In genomic region chr9:105647595-105648349, GRCh38 we compare ENCODE assay signal across 24 cellular contexts. TPM values are rescaled to one million over a fixed set of nuclear protein-coding genes. Genes with fewer than 3 reads are reported as not detected.
DNase-seq lines count a peak whose midpoint lies in the region; ATAC-seq, FAIRE-seq and TF ChIP-seq lines count a peak whose summit lies in the region.
"Had no signal": no experiment of that assay in that cellular context is flagged by ENCODE, and none has a peak within 500 bp of the region (broad histone marks: within the 10 kb centered on the region; RNA-seq: fewer than 3 reads in every experiment).

No MANE protein-coding gene starts in this region.

- H4K8ac ChIP-seq in mesenchymal stem cell (ENCODE audit: low read length), result no peak overlapping the region

- no peak for TF ChIP-seq POLR2A in K562 (conservative IDR thresholded peaks at IDR 0.05)

- POLR2A ChIA-PET in K562 (lab: Yijun Ruan, JAX), result interaction anchor here (0.6 to 1.4 kb wide), 10 partner anchors 10 to 1774 kb away, joined by 3 to 6 read pairs (median 4); partner anchors contain the start of gene TMEM38B

- no peak overlapping the region for H2AK5ac ChIP-seq in mesenchymal stem cell (ENCODE audit: low read length, severe bottlenecking)

- peak overlapping the region; percentile 78 for H2AFZ ChIP-seq in K562 (ENCODE audit: low read depth, low read length)
- no peak overlapping the region for H2AFZ ChIP-seq in mesenchymal stem cell (ENCODE audit: low read depth, low read length)

- H3K79me1 ChIP-seq in mesenchymal stem cell (replicated peaks; ENCODE audit: low read length, poor library complexity, severe bottlenecking), result no peaks in the 10 kb centered on the region

- H4K91ac ChIP-seq in mesenchymal stem cell (ENCODE audit: low read length), result no peak overlapping the region

- H4K20me1 ChIP-seq in K562 (replicated peaks; ENCODE audit: control insufficient read depth, insufficient read depth, low read length), result no peaks in the 10 kb centered on the region
- H4K20me1 ChIP-seq: BLaER1 had no signal

- H2BK12ac ChIP-seq in mesenchymal stem cell (ENCODE audit: low read length in 2 of 2), result no peak overlapping the region

- peak; percentile 98 for TF ChIP-seq EP300 in K562 (IDR thresholded peaks at IDR 0.05; ENCODE audit: low read length)

- H3K27me3 ChIP-seq in K562 (ENCODE audit: control insufficient read depth in 2 of 2, insufficient read depth in 2 of 2, low read length in 2 of 2), result no peaks in the 10 kb centered on the region
- H3K27me3 ChIP-seq in mesenchymal stem cell (ENCODE audit: control insufficient read depth in 1 of 2, insufficient read depth in 1 of 2, low read length in 2 of 2), result no peaks in the 10 kb centered on the region
- H3K27me3 ChIP-seq: adrenal gland, BLaER1, esophagus squamous epithelium had no signal

- TF ChIP-seq RAD21 in K562 (CRISPR knock-in tag; conservative IDR thresholded peaks at IDR 0.05 in 1 of 2, IDR thresholded peaks at IDR 0.05 in 1 of 2), result 0 out of 4 replicates have a peak, but pooled peaks of 1 of the 2 experiments have one; percentile 4

- H3K36me3 ChIP-seq in K562 (ENCODE audit: control insufficient read depth, insufficient read depth, low read length) (no peaks in the 10 kb centered on the region), mesenchymal stem cell (ENCODE audit: control insufficient read depth in 1 of 2, insufficient read depth in 2 of 2, low read depth in 1 of 2, low read length in 2 of 2) (no peaks in the 10 kb centered on the region)
- H3K36me3 ChIP-seq: adrenal gland, BLaER1, esophagus squamous epithelium had no signal

- H3K9me3 ChIP-seq in K562 (replicated peaks; ENCODE audit: control insufficient read depth, insufficient read depth, low read depth, low read length) (no peaks in the 10 kb centered on the region), mesenchymal stem cell (ENCODE audit: control insufficient read depth, low read length) (no peaks in the 10 kb centered on the region)
- H3K9me3 ChIP-seq: adrenal gland, BLaER1, esophagus squamous epithelium had no signal

- no peaks in the 10 kb centered on the region for H3K9me1 ChIP-seq in K562 (ENCODE audit: control insufficient read depth, insufficient read depth, low read length)

- no peak overlapping the region for H3K23ac ChIP-seq in mesenchymal stem cell (ENCODE audit: low read length in 2 of 2)

- CTCF ChIA-PET in K562 (lab: Yijun Ruan, JAX; ENCODE audit: low intra/inter-chr PET ratio), result no interaction called here

- H2BK5ac ChIP-seq in mesenchymal stem cell (ENCODE audit: low read depth, low read length, poor library complexity, severe bottlenecking), result no peak overlapping the region

- H3K4me3 ChIP-seq in K562 (peak overlapping the region; percentile 12; the same call in 1 of the 2 replicates), mesenchymal stem cell (ENCODE audit: insufficient read depth in 1 of 2, low read depth in 1 of 2, low read length in 2 of 2) (no peak overlapping the region)
- H3K4me3 ChIP-seq: adrenal gland, BLaER1, esophagus squamous epithelium, lung had no signal

- H3K4me2 ChIP-seq in K562 (ENCODE audit: insufficient read depth, low read length), result peak overlapping the region; percentile 80
- H3K4me2 ChIP-seq in mesenchymal stem cell (ENCODE audit: low read length, poor library complexity, severe bottlenecking), result no peak overlapping the region
- H3K4me2 ChIP-seq: BLaER1 had no signal

- peak; percentile 8 for DNase-seq in ELR (ENCODE audit: low read depth)
- DNase-seq in NCI-H146 (lab: John Stamatoyannopoulos, UW), result peak; percentile 72
- DNase-seq in K562 (ENCODE audit: extremely low read depth in 1 of 4, low spot score in 3 of 4), result peak; percentile 77 to 90 (median 80)
- DNase-seq in inferior parietal cortex (ENCODE audit: extremely low spot score), result peak; percentile 15
- DNase-seq in NCI-H1930 (lab: John Stamatoyannopoulos, UW), result no peak
- DNase-seq in mesenchymal stem cell, result no peak
- DNase-seq: activated CD4-positive, alpha-beta T cell treated with anti-CD3 and anti-CD28 coated beads for 48 hours; activated T-cell treated with anti-CD3 and anti-CD28 coated beads, Interleukin-2, amount 50 U/mL, for 48 hours; adrenal gland; cortex of kidney; esophagus squamous epithelium; NCI-H1105; NCI-H510A treated with DMSO at 0.1 percent for 48 hours; nephron progenitor cell; stimulated activated CD4-positive, alpha-beta T cell treated with anti-CD3 and anti-CD28 coated beads, Interleukin-4, amount 100 ng/mL, for 4 hours; trophoblast cell had no signal

- H3K27ac ChIP-seq in K562 (ENCODE audit: extremely low read depth, low read depth, low read length) (peak overlapping the region; percentile 81), mesenchymal stem cell (ENCODE audit: low read length, poor library complexity, severe bottlenecking) (no peak overlapping the region)
- H3K27ac ChIP-seq: adrenal gland, BLaER1, esophagus squamous epithelium, RWPE1 had no signal

- no peak overlapping the region for H3K14ac ChIP-seq in mesenchymal stem cell (ENCODE audit: low read length in 2 of 2)

- no peak overlapping the region for H2BK15ac ChIP-seq in mesenchymal stem cell (ENCODE audit: low read depth, poor library complexity, severe bottlenecking)

- TF ChIP-seq CTCF in K562 (IDR thresholded peaks at IDR 0.05 in 2 of 3, conservative IDR thresholded peaks at IDR 0.05 in 1 of 3; ENCODE audit: insufficient read depth in 2 of 3, low read depth in 1 of 3, low read length in 3 of 3), result no peak; a peak in 1 of 6 replicates

- no peaks in the 10 kb centered on the region for H3K79me2 ChIP-seq in K562 (ENCODE audit: control insufficient read depth, insufficient read depth, low read length)

- ATAC-seq in K562 (peak; percentile 85), GM21367 (IDR thresholded peaks at IDR 0.05; ENCODE audit: unreplicated experiment) (no peak), HG03135 (IDR thresholded peaks at IDR 0.05; ENCODE audit: unreplicated experiment) (no peak)
- ATAC-seq: sciatic nerve had no signal

- no TSS peak for BruUV-seq in K562 (replicated peaks; lab: Mats Ljungman, UMichigan)

- H3K18ac ChIP-seq in mesenchymal stem cell (ENCODE audit: low read depth in 1 of 2, low read length in 2 of 2), result no peak overlapping the region

- intact Hi-C loops in K562 (cut with micrococcal nuclease), result loop anchor here (2.0 kb wide), 1 partner anchor 47 kb away; the partner anchor contains the start of gene TMEM38B

- H2BK120ac ChIP-seq in mesenchymal stem cell (ENCODE audit: low read depth, low read length), result no peak overlapping the region

- H3K4ac ChIP-seq in mesenchymal stem cell (ENCODE audit: low read depth in 1 of 2, low read length in 2 of 2), result no peak overlapping the region

- WGBS in K562 (ENCODE audit: insufficient coverage, low coverage, missing lambda C conversion rate), result 5% methylated on average over 12 of the region's 12 CpGs
- WGBS in mesenchymal stem cell, result 66% methylated on average over 11 of the region's 12 CpGs

- in situ Hi-C loops in K562 (cut with MboI), result no loop called here

- peak; percentile 97 for FAIRE-seq in K562 (lab: Jason Lieb, UNC)

- peak overlapping the region; percentile 47 to 83; a peak in 3 of 4 replicates for H3K9ac ChIP-seq in K562 (ENCODE audit: insufficient read depth in 1 of 2, low read depth in 2 of 2, low read length in 2 of 2)
- H3K9ac ChIP-seq in mesenchymal stem cell (ENCODE audit: low read length), result no peak overlapping the region
- H3K9ac ChIP-seq: BLaER1 had no signal

- H3K4me1 ChIP-seq in K562 (replicated peaks in 1 of 2; ENCODE audit: control insufficient read depth in 2 of 2, insufficient read depth in 2 of 2, low read length in 2 of 2) (peaks cover 18 to 35% of the 10 kb centered on the region in 2 experiments; a peak in 4 of 5 replicates), mesenchymal stem cell (ENCODE audit: control insufficient read depth, insufficient read depth, low read depth, low read length) (no peaks in the 10 kb centered on the region)
- H3K4me1 ChIP-seq: adrenal gland, esophagus squamous epithelium had no signal

RNA-seq across cellular contexts. Expression of gene TAL2, which starts 14.5 kb away (rescaled TPM):
- 1.8 and 2.1 TPM in 2 replicates for total RNA-seq in K562 (2011; cell fraction: chromatin; rRNA removed; ENCODE audit: low replicate concordance)
- total RNA-seq in K562 (2011; cell fraction: nucleolus; rRNA removed), result 0.92 and 1.0 TPM in 2 replicates
- 0.95 and 1.1 TPM in 2 replicates for total RNA-seq in K562 (2011; cell fraction: nucleoplasm; rRNA removed)
- total RNA-seq in K562 (2014; rRNA removed) (not detected in 2 replicates), K562 (2014; rRNA removed; fragmentation: Illumina TruSeq; extraction: Trizol) (0.86 and 1.7 TPM in 2 replicates), K562 (2015; rRNA removed; fragmentation: Illumina TruSeq; extraction: Trizol) (0.25 TPM in 1 of 2 replicates, not detected in the other), K562 (2021) (0.51 and 0.89 TPM in 2 replicates)
- polyA plus RNA-seq in K562 (2011; rRNA removed) (1.2 and 1.5 TPM in 2 replicates), K562 (2014; fragmentation: Illumina TruSeq; extraction: Trizol) (0.74 and 0.94 TPM in 2 replicates), K562 (2014; fragmentation: Nextera tagmentation; extraction: Ambion mirVana) (1 to 10 TPM; 2.9 to 3.7 TPM), K562 (2014; rRNA removed) (0.21 and 0.47 TPM in 2 replicates)
- 0.77 and 1.6 TPM in 2 replicates for polyA plus RNA-seq in K562 (2011; cell fraction: cytosol; rRNA removed)
- polyA plus RNA-seq in K562 (2011; cell fraction: nucleus; rRNA removed), result 0.48 and 1.4 TPM in 2 replicates
- 0.82 and 1.0 TPM in 2 replicates for polyA plus RNA-seq in K562 (2012)
- polyA minus RNA-seq in K562 (2011; rRNA and poly(A)+ RNA removed), result 0.81 and 1.4 TPM in 2 replicates
- not detected in 2 replicates for polyA minus RNA-seq in K562 (2011; cell fraction: cytosol; rRNA and poly(A)+ RNA removed)
- polyA minus RNA-seq in K562 (2011; cell fraction: nucleus; rRNA and poly(A)+ RNA removed), result not detected in 2 replicates
- polyA plus RNA-seq in mesenchymal stem cell (2013, experiment 1 of 2), result 0.15 TPM
- polyA plus RNA-seq in mesenchymal stem cell (2013, experiment 2 of 2), result 0.07 TPM
- total RNA-seq: adrenal gland, esophagus squamous epithelium, G401, HT-29, lung, sciatic nerve had no signal

RNA-seq across cellular contexts. Expression of gene TMEM38B, which starts 46.6 kb away (rescaled TPM):
- total RNA-seq in K562 (2011; cell fraction: chromatin; rRNA removed; ENCODE audit: low replicate concordance), result 41.8 and 56.7 TPM in 2 replicates
- total RNA-seq in K562 (2011; cell fraction: nucleolus; rRNA removed), result 52.4 and 57.4 TPM in 2 replicates
- total RNA-seq in K562 (2011; cell fraction: nucleoplasm; rRNA removed), result 60.9 and 68.8 TPM in 2 replicates
- total RNA-seq in K562 (2014; rRNA removed), result 37.1 and 38.5 TPM in 2 replicates
- total RNA-seq in K562 (2014; rRNA removed; fragmentation: Illumina TruSeq; extraction: Trizol), result 37.0 and 39.7 TPM in 2 replicates
- 22.3 and 26.0 TPM in 2 replicates for total RNA-seq in K562 (2015; rRNA removed; fragmentation: Illumina TruSeq; extraction: Trizol)
- total RNA-seq in K562 (2021), result 46.3 and 52.9 TPM in 2 replicates
- polyA plus RNA-seq in K562 (2011; rRNA removed), result 42.1 and 54.9 TPM in 2 replicates
- polyA plus RNA-seq in K562 (2011; cell fraction: cytosol; rRNA removed), result 27.6 and 38.7 TPM in 2 replicates
- polyA plus RNA-seq in K562 (2011; cell fraction: nucleus; rRNA removed), result 13.4 and 15.0 TPM in 2 replicates
- polyA plus RNA-seq in K562 (2012), result 22.3 and 31.3 TPM in 2 replicates
- 26.6 and 34.6 TPM in 2 replicates for polyA plus RNA-seq in K562 (2014; fragmentation: Illumina TruSeq; extraction: Trizol)
- polyA plus RNA-seq in K562 (2014; fragmentation: Nextera tagmentation; extraction: Ambion mirVana), result 10 to 100 TPM; 42.0 to 57.5 TPM
- polyA plus RNA-seq in K562 (2014; rRNA removed), result 26.4 and 30.9 TPM in 2 replicates
- 61.1 and 62.1 TPM in 2 replicates for polyA minus RNA-seq in K562 (2011; rRNA and poly(A)+ RNA removed)
- polyA minus RNA-seq in K562 (2011; cell fraction: cytosol; rRNA and poly(A)+ RNA removed), result 45.0 and 51.4 TPM in 2 replicates
- 42.4 and 53.4 TPM in 2 replicates for polyA minus RNA-seq in K562 (2011; cell fraction: nucleus; rRNA and poly(A)+ RNA removed)
- 12.8 TPM for polyA plus RNA-seq in mesenchymal stem cell (2013, experiment 1 of 2)
- polyA plus RNA-seq in mesenchymal stem cell (2013, experiment 2 of 2), result 15.2 TPM

Comparison
In these comparisons a context has a peak if more than half of its experiments do, and no peak if none do; other contexts are left out.
1. DNase-seq: peak in ELR (single experiment), NCI-H146 (single experiment), K562 (4 of 4) and inferior parietal cortex (single experiment); none in NCI-H1930 (0 of 2) and mesenchymal stem cell (single experiment).